ENCODE assay signal across 1 cellular context in the genomic region with DNA sequence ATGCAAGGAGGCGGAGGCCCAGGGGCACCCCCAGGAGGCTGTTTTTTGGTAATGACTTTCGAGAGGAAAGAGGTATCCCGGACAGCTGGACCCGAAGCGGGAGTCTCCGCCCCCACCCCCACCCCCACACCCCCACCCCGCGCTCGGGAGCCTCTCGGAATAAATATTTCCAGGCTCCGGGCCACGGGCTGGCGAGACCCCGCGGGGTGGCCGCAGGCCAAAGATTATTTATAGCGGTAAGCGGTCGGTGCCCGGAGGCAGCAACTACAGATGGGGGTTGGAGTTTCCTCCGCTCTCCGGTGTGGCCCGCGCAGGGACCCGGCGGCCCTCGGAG.
TF ChIP-seq lines count a peak whose summit lies in the region.

No MANE protein-coding gene starts in this region.

TF ChIP-seq in GM23338, 12 proteins besides CTCF, POLR2A, EP300 and RAD21 (continued from another document):
- TF ChIP-seq, protein P1, sequence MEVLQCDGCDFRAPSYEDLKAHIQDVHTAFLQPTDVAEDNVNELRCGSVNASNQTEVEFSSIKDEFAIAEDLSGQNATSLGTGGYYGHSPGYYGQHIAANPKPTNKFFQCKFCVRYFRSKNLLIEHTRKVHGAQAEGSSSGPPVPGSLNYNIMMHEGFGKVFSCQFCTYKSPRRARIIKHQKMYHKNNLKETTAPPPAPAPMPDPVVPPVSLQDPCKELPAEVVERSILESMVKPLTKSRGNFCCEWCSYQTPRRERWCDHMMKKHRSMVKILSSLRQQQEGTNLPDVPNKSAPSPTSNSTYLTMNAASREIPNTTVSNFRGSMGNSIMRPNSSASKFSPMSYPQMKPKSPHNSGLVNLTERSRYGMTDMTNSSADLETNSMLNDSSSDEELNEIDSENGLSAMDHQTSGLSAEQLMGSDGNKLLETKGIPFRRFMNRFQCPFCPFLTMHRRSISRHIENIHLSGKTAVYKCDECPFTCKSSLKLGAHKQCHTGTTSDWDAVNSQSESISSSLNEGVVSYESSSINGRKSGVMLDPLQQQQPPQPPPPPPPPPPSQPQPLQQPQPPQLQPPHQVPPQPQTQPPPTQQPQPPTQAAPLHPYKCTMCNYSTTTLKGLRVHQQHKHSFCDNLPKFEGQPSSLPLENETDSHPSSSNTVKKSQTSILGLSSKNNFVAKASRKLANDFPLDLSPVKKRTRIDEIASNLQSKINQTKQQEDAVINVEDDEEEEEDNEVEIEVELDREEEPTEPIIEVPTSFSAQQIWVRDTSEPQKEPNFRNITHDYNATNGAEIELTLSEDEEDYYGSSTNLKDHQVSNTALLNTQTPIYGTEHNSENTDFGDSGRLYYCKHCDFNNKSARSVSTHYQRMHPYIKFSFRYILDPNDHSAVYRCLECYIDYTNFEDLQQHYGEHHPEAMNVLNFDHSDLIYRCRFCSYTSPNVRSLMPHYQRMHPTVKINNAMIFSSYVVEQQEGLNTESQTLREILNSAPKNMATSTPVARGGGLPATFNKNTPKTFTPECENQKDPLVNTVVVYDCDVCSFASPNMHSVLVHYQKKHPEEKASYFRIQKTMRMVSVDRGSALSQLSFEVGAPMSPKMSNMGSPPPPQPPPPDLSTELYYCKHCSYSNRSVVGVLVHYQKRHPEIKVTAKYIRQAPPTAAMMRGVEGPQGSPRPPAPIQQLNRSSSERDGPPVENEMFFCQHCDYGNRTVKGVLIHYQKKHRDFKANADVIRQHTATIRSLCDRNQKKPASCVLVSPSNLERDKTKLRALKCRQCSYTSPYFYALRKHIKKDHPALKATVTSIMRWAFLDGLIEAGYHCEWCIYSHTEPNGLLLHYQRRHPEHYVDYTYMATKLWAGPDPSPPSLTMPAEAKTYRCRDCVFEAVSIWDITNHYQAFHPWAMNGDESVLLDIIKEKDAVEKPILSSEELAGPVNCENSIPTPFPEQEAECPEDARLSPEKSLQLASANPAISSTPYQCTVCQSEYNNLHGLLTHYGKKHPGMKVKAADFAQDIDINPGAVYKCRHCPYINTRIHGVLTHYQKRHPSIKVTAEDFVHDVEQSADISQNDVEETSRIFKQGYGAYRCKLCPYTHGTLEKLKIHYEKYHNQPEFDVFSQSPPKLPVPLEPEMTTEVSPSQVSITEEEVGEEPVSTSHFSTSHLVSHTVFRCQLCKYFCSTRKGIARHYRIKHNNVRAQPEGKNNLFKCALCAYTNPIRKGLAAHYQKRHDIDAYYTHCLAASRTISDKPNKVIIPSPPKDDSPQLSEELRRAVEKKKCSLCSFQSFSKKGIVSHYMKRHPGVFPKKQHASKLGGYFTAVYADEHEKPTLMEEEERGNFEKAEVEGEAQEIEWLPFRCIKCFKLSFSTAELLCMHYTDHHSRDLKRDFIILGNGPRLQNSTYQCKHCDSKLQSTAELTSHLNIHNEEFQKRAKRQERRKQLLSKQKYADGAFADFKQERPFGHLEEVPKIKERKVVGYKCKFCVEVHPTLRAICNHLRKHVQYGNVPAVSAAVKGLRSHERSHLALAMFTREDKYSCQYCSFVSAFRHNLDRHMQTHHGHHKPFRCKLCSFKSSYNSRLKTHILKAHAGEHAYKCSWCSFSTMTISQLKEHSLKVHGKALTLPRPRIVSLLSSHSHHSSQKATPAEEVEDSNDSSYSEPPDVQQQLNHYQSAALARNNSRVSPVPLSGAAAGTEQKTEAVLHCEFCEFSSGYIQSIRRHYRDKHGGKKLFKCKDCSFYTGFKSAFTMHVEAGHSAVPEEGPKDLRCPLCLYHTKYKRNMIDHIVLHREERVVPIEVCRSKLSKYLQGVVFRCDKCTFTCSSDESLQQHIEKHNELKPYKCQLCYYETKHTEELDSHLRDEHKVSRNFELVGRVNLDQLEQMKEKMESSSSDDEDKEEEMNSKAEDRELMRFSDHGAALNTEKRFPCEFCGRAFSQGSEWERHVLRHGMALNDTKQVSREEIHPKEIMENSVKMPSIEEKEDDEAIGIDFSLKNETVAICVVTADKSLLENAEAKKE (CRISPR knock-in tag; IDR thresholded peaks at IDR 0.05), result no peak
TF ChIP-seq in GM23338: peak in this region for 0.
